Comparison of ENCODE assay signal across 14 cellular contexts in genomic region chr9:128556915-128557634, GRCh38. TPM values are rescaled to one million over a fixed set of nuclear protein-coding genes. Genes with fewer than 3 reads are reported as not detected.
A peak's percentile ranks its signal among the peaks of the same experiment; 100 is the strongest.
DNase-seq lines count a peak whose midpoint lies in the region; ATAC-seq and TF ChIP-seq lines count a peak whose summit lies in the region.
"Had no signal": no experiment of that assay in that cellular context is flagged by ENCODE, and none has a peak within 500 bp of the region (broad histone marks: within the 10 kb centered on the region; RNA-seq: fewer than 3 reads in every experiment).

No MANE protein-coding gene starts in this region.

- no peak for DNase-seq in activated T-cell treated with anti-CD3 and anti-CD28 coated beads, Interleukin-2, amount 50 U/mL, for 72 hours
- DNase-seq in activated T-cell treated with anti-CD3 and anti-CD28 coated beads, Interleukin-2, amount 50 U/mL, for 48 hours = no peak
- DNase-seq in T-helper 17 cell (no peak), fibroblast of villous mesenchyme (ENCODE audit: low read depth) (peak; percentile 13), stomach (no peak), upper lobe of right lung (no peak), SKM-1 (lab: John Stamatoyannopoulos, UW; ENCODE audit: unreplicated experiment) (no peak), DMS79 (lab: John Stamatoyannopoulos, UW) (no peak)
- DNase-seq: activated CD4-positive, CD25-positive, alpha-beta regulatory T cell; cerebellar nuclear complex; foreskin fibroblast; NCI-H774 had no signal

- H3K36me3 ChIP-seq in stomach (peaks cover 0 to 2% (median 1%) of the 10 kb centered on the region in 4 donors), upper lobe of right lung (peaks cover 2% of the 10 kb centered on the region)

- H3K4me1 ChIP-seq in stomach (peaks cover 54 to 79% (median 68%) of the 10 kb centered on the region in 4 donors), upper lobe of right lung (peaks cover 68% of the 10 kb centered on the region)

- H3K27ac Mint-ChIP-seq in activated T-cell treated with anti-CD3 and anti-CD28 coated beads, Interleukin-2, amount 50 U/mL, for 72 hours = peak overlapping the region; percentile 86
- H3K27ac Mint-ChIP-seq in T-helper 17 cell = no peak overlapping the region

- H3K27me3 Mint-ChIP-seq in activated T-cell treated with anti-CD3 and anti-CD28 coated beads, Interleukin-2, amount 50 U/mL, for 72 hours (ENCODE audit: low read depth) = no peaks in the 10 kb centered on the region
- no peaks in the 10 kb centered on the region for H3K27me3 Mint-ChIP-seq in T-helper 17 cell

- H3K4me3 Mint-ChIP-seq in activated T-cell treated with anti-CD3 and anti-CD28 coated beads, Interleukin-2, amount 50 U/mL, for 72 hours = peak overlapping the region; percentile 24 to 74
- peak overlapping the region; percentile 63 for H3K4me3 Mint-ChIP-seq in T-helper 17 cell

- TF ChIP-seq POLR2A in stomach (IDR thresholded peaks at IDR 0.05) = no peak

- peak overlapping the region in 4 of 5 donors; percentile 23 to 83 (median 46) for H3K27ac ChIP-seq in stomach
- H3K27ac ChIP-seq in upper lobe of right lung = no peak overlapping the region

- ATAC-seq in activated T-cell treated with anti-CD3 and anti-CD28 coated beads, Interleukin-2, amount 50 U/mL, for 72 hours (replicated peaks in 1 of 2) = no peak
- ATAC-seq in T-helper 17 cell (no peak), upper lobe of right lung (no peak)

- peaks cover 5% of the 10 kb centered on the region for H3K4me1 Mint-ChIP-seq in activated T-cell treated with anti-CD3 and anti-CD28 coated beads, Interleukin-2, amount 50 U/mL, for 72 hours (ENCODE audit: low read depth)
- peaks cover 24% of the 10 kb centered on the region for H3K4me1 Mint-ChIP-seq in T-helper 17 cell

- TF ChIP-seq EP300 in stomach (IDR thresholded peaks at IDR 0.05) = no peak

- TF ChIP-seq CTCF in fibroblast of villous mesenchyme (IDR thresholded peaks at IDR 0.05; ENCODE audit: insufficient read depth, low read depth, low read length) (no peak), stomach (IDR thresholded peaks at IDR 0.05) (no peak), upper lobe of right lung (IDR thresholded peaks at IDR 0.05) (no peak)

- no peaks in the 10 kb centered on the region for H3K27me3 ChIP-seq in stomach
- H3K27me3 ChIP-seq in upper lobe of right lung = no peaks in the 10 kb centered on the region
- H3K27me3 ChIP-seq: SJSA1 had no signal

- intact Hi-C loops in stomach (cut with DNase I; ENCODE audit: low total_unique reads) = no loop called here
- intact Hi-C loops in upper lobe of right lung (cut with DNase I) = no loop called here

- H3K4me3 ChIP-seq in fibroblast of villous mesenchyme (ENCODE audit: low read depth, low read length) = no peak overlapping the region
- no peak overlapping the region for H3K4me3 ChIP-seq in stomach
- H3K4me3 ChIP-seq in upper lobe of right lung = no peak overlapping the region
- H3K4me3 ChIP-seq: SJSA1, skin epidermis had no signal

- H3K9me3 ChIP-seq in T-helper 17 cell (ENCODE audit: control insufficient read depth, low read length, poor library complexity, severe bottlenecking) (no peaks in the 10 kb centered on the region), stomach (no peaks in the 10 kb centered on the region), upper lobe of right lung (no peaks in the 10 kb centered on the region)
- H3K9me3 ChIP-seq: SJSA1 had no signal

- no peaks in the 10 kb centered on the region for H3K9me3 Mint-ChIP-seq in activated T-cell treated with anti-CD3 and anti-CD28 coated beads, Interleukin-2, amount 50 U/mL, for 72 hours

- 60 to 69% (median 62%) methylated on average over 5 of the region's 5 CpGs for WGBS in stomach, 5 donors

- H3K36me3 Mint-ChIP-seq in activated T-cell treated with anti-CD3 and anti-CD28 coated beads, Interleukin-2, amount 50 U/mL, for 72 hours (ENCODE audit: insufficient read depth in 2 of 2) = peaks cover 0 to 2% of the 10 kb centered on the region in 2 donors
- H3K36me3 Mint-ChIP-seq in T-helper 17 cell (ENCODE audit: low read depth) = no peaks in the 10 kb centered on the region

RNA-seq across cellular contexts. Expression of gene SPTAN1, which starts 4.7 kb away (rescaled TPM):
- 100 to 1,000 TPM; 289 to 304 TPM for total RNA-seq in activated T-cell treated with anti-CD3 and anti-CD28 coated beads, Interleukin-2, amount 50 U/mL, for 72 hours
- total RNA-seq in T-helper 17 cell = 100 to 1,000 TPM; 734 to 740 TPM
- total RNA-seq in fibroblast of villous mesenchyme = 477 and 501 TPM in 2 replicates
- total RNA-seq in stomach = 100 to 1,000 TPM; 272 to 726 (median 399) TPM
- polyA plus RNA-seq in stomach = 100 to 1,000 TPM in 1 of 3 donors, 10 to 100 TPM in 2; 41.4 to 104 (median 49.0) TPM
- 358 TPM for total RNA-seq in upper lobe of right lung

RNA-seq across cellular contexts. Expression of gene GLE1, which starts 52.6 kb away (rescaled TPM):
- 10 to 100 TPM; 45.8 to 59.0 TPM for total RNA-seq in activated T-cell treated with anti-CD3 and anti-CD28 coated beads, Interleukin-2, amount 50 U/mL, for 72 hours
- total RNA-seq in T-helper 17 cell (10 to 100 TPM; 14.4 to 16.2 TPM), fibroblast of villous mesenchyme (21.3 and 35.0 TPM in 2 replicates), stomach (10 to 100 TPM; 12.7 to 33.5 (median 23.9) TPM), upper lobe of right lung (21.8 TPM)
- 10 to 100 TPM; 10.3 to 14.7 (median 10.8) TPM for polyA plus RNA-seq in stomach
